In genomic region chr18:32862031-32862430, GRCh38 we compare ENCODE assay signal across 2 cellular contexts.
DNase-seq lines count a peak whose midpoint lies in the region; ATAC-seq, FAIRE-seq and TF ChIP-seq lines count a peak whose summit lies in the region.
"Not testable (repeated sequence)": the region's sequence is repeated elsewhere in the genome, so short reads cannot be mapped to it uniquely, and the experiment has no call there.

No MANE protein-coding gene starts in this region.

- not testable (repeated sequence) for TF ChIP-seq RAD21 in HepG2 (CRISPR knock-in tag; IDR thresholded peaks at IDR 0.05)

- CTCF ChIA-PET in HepG2 (lab: Yijun Ruan, JAX; ENCODE audit: low intra/inter-chr PET ratio, low total read pairs) = not testable (repeated sequence)

- H3K27ac ChIP-seq in HepG2 (ENCODE audit: extremely low read length, insufficient read depth, low read length) = not testable (repeated sequence)

- not testable (repeated sequence) for H3K4me1 ChIP-seq in HepG2 (ENCODE audit: insufficient read depth, low read length)

- in situ Hi-C loops in HepG2 (cut with HindIII; ENCODE audit: extremely low pct_ligation_motif_present, low pct_unique_long_range_greater_than_20kb) = not testable (repeated sequence)

- not testable (repeated sequence) for H3K9ac ChIP-seq in HepG2 (ENCODE audit: insufficient read depth, low read depth, low read length)

- H2AFZ ChIP-seq in HepG2 (ENCODE audit: low read length) = not testable (repeated sequence)

- POLR2A ChIA-PET in HepG2 (lab: Yijun Ruan, JAX) = not testable (repeated sequence)

- not testable (repeated sequence) for H3K9me3 ChIP-seq in HepG2 (ENCODE audit: low read length)

- not testable (repeated sequence) for TF ChIP-seq CTCF in HepG2 (CRISPR knock-in tag; IDR thresholded peaks at IDR 0.05)

- not testable (repeated sequence) for DNase-seq in H7; HepG2 (ENCODE audit: low spot score)

- H4K20me1 ChIP-seq in HepG2 (ENCODE audit: insufficient read depth, low read length) = not testable (repeated sequence)

- H3K36me3 ChIP-seq in H7 (replicated peaks; ENCODE audit: control insufficient read depth, insufficient read depth, low read length); HepG2 (replicated peaks in 1 of 2; ENCODE audit: control insufficient read depth in 1 of 2, insufficient read depth in 2 of 2, low read length in 2 of 2): not testable (repeated sequence)

- ATAC-seq in HepG2 = not testable (repeated sequence)

- not testable (repeated sequence) for TF ChIP-seq POLR2A in HepG2 (IDR thresholded peaks at IDR 0.05; ENCODE audit: insufficient read depth in 1 of 2, low read depth in 2 of 2, low read length in 2 of 2)

- intact Hi-C loops in HepG2 (cut with micrococcal nuclease; ENCODE audit: unreplicated experiment) = not testable (repeated sequence)

- not testable (repeated sequence) for TF ChIP-seq EP300 in HepG2 (IDR thresholded peaks at IDR 0.05; ENCODE audit: low read depth in 2 of 2, low read length in 2 of 2); HepG2 (CRISPR knock-in tag; IDR thresholded peaks at IDR 0.05; ENCODE audit: borderline replicate concordance)

- H3K79me2 ChIP-seq in HepG2 (ENCODE audit: insufficient read depth, low read length) = not testable (repeated sequence)

- BruUV-seq in HepG2 (replicated peaks; lab: Mats Ljungman, UMichigan) = not testable (repeated sequence)

- not testable (repeated sequence) for FAIRE-seq in HepG2 (lab: Jason Lieb, UNC)

- H3K4me3 ChIP-seq in H7 (ENCODE audit: insufficient read depth, low read depth, low read length) = peak overlapping the region; percentile 17
- H3K4me3 ChIP-seq in HepG2 (replicated peaks in 1 of 3; ENCODE audit: insufficient read depth in 1 of 3, low read depth in 2 of 3, low read length in 3 of 3) = not testable (repeated sequence)

- not testable (repeated sequence) for H3K4me2 ChIP-seq in HepG2 (ENCODE audit: low read depth, low read length)

- not testable (repeated sequence) for H3K27me3 ChIP-seq in H7 (ENCODE audit: control insufficient read depth, insufficient read depth, low read length); HepG2 (ENCODE audit: control insufficient read depth in 1 of 2, insufficient read depth in 2 of 2, low read length in 2 of 2)

- WGBS in HepG2 (ENCODE audit: low lambda C conversion rate) = no CpG with 5 or more reads among the region's 18 CpGs

TF ChIP-seq in HepG2, 621 proteins besides CTCF, POLR2A, EP300 and RAD21:
- peak; percentile 85 for TF ChIP-seq ZNF281 (CRISPR knock-in tag; IDR thresholded peaks at IDR 0.05; ENCODE audit: borderline replicate concordance)
- TF ChIP-seq FOXA3 (CRISPR knock-in tag; IDR thresholded peaks at IDR 0.05) = peak; percentile 42; the same call in 1 of the 2 replicates
- not testable (repeated sequence) for TF ChIP-seq FOXA1 (IDR thresholded peaks at IDR 0.05)
- TF ChIP-seq FOXA1 (CRISPR knock-in tag; IDR thresholded peaks at IDR 0.05) = peak; percentile 57; the same call in 1 of the 2 replicates
